Comparison of ENCODE assay signal across 8 cellular contexts in the genomic region with DNA sequence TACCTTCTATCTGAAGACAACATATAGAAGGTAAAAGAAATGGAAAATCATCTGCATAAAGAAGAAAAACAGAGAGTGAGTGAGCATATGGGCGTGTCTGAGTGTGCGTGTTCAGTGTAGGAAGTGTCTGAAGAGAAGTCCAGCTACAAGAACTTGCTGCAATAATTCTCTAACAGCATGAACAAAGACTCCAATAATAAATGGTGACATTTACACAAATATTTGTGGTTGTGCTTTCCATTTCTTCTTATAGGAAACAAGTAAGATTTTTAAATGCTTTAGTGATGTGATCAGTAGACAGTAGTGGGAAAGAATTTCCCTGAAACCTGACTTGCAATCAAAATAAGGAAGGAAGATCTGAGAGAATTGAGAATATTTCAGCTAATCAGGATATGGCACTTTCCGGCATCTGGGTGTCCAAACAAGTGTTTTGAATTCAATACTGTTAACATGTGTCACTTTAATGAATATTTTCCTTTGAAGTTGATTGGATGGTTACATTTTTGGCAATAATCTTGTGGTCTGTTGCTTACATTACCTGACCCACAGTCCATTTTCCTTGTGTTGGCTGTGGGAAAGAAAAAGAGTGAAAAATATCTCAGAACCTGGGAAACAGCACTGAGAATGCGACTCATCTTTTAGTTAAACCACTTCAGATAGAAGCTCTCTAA.
DNase-seq lines count a peak whose midpoint lies in the region; ATAC-seq and TF ChIP-seq lines count a peak whose summit lies in the region.

No MANE protein-coding gene starts in this region.

- intact Hi-C loops in right cardiac atrium (cut with DNase I), result no loop called here

- H3K4me1 ChIP-seq in right cardiac atrium (ENCODE audit: control insufficient read depth, insufficient read depth, low read length) (peaks cover 2% of the 10 kb centered on the region), subcutaneous abdominal adipose tissue (ENCODE audit: control insufficient read depth in 5 of 5, insufficient read depth in 5 of 5, low read length in 5 of 5) (peaks cover 0 to 22% (median 19%) of the 10 kb centered on the region in 5 donors)

- peak overlapping the region in 4 of 5 donors; percentile 30 to 74 (median 56) for H3K9ac ChIP-seq in subcutaneous abdominal adipose tissue (ENCODE audit: low read length in 5 of 5)

- H3K27ac ChIP-seq in right cardiac atrium (ENCODE audit: low read length), result no peak overlapping the region
- H3K27ac ChIP-seq in subcutaneous abdominal adipose tissue (ENCODE audit: low read depth, low read length), result no peak overlapping the region
- H3K27ac ChIP-seq in caudate nucleus (ENCODE audit: low read depth, low read length), result no peak overlapping the region

- H3K4me1 Mint-ChIP-seq in endothelial cell (ENCODE audit: unreplicated experiment), result no peaks in the 10 kb centered on the region

- ATAC-seq in right cardiac atrium, result peak; percentile 54 to 61

- H3K27me3 Mint-ChIP-seq in endothelial cell (ENCODE audit: unreplicated experiment), result peaks cover 1% of the 10 kb centered on the region

- no peak overlapping the region for H3K27ac Mint-ChIP-seq in endothelial cell (ENCODE audit: unreplicated experiment)

- no peaks in the 10 kb centered on the region for H3K36me3 ChIP-seq in subcutaneous abdominal adipose tissue (ENCODE audit: control insufficient read depth in 5 of 5, insufficient read depth in 5 of 5, low read length in 5 of 5)

- H3K36me3 Mint-ChIP-seq in endothelial cell (ENCODE audit: low read depth, unreplicated experiment), result no peaks in the 10 kb centered on the region

- TF ChIP-seq CTCF in endothelial cell (IDR thresholded peaks at IDR 0.05; ENCODE audit: unreplicated experiment), result no peak

- H3K27me3 ChIP-seq in right cardiac atrium (ENCODE audit: control insufficient read depth, insufficient read depth), result no peaks in the 10 kb centered on the region
- H3K27me3 ChIP-seq in subcutaneous abdominal adipose tissue (ENCODE audit: control insufficient read depth in 5 of 5, insufficient read depth in 4 of 5, low read length in 5 of 5), result no peaks in the 10 kb centered on the region

- H3K4me3 Mint-ChIP-seq in endothelial cell (ENCODE audit: unreplicated experiment), result no peak overlapping the region

- no peaks in the 10 kb centered on the region for H3K9me3 Mint-ChIP-seq in endothelial cell (ENCODE audit: unreplicated experiment)

- H3K4me3 ChIP-seq in right cardiac atrium (ENCODE audit: low read length) (peak overlapping the region; percentile 49), subcutaneous abdominal adipose tissue (ENCODE audit: low read depth in 1 of 5, low read length in 5 of 5) (peak overlapping the region; percentile 40 to 74 (median 52))

- 33% methylated on average over 4 of the region's 4 CpGs for WGBS in right cardiac atrium

- H3K9me3 ChIP-seq in right cardiac atrium (ENCODE audit: control insufficient read depth, low read length), result no peaks in the 10 kb centered on the region
- H3K9me3 ChIP-seq in subcutaneous abdominal adipose tissue (ENCODE audit: control insufficient read depth in 5 of 5, low read length in 5 of 5), result no peaks in the 10 kb centered on the region

- DNase-seq in HS-27A (ENCODE audit: low read depth) (peak; percentile 68), amniotic stem cell (lab: John Stamatoyannopoulos, UW) (peak; percentile 43), right cardiac atrium (no peak), endothelial cell (ENCODE audit: low spot score) (no peak), NCI-H2227 (lab: John Stamatoyannopoulos, UW; ENCODE audit: unreplicated experiment) (no peak), caudate nucleus (lab: John Stamatoyannopoulos, UW) (no peak), T-helper 9 cell (no peak)

Comparison
In these comparisons a context has a peak if more than half of its experiments do, and no peak if none do; other contexts are left out.
1. DNase-seq: peak in HS-27A (single experiment) and amniotic stem cell (single experiment); none in right cardiac atrium (0 of 3), endothelial cell (single experiment), NCI-H2227 (single experiment), caudate nucleus (0 of 61) and T-helper 9 cell (single experiment).